ENCODE assay signal across 1 cellular context in the genomic region with DNA sequence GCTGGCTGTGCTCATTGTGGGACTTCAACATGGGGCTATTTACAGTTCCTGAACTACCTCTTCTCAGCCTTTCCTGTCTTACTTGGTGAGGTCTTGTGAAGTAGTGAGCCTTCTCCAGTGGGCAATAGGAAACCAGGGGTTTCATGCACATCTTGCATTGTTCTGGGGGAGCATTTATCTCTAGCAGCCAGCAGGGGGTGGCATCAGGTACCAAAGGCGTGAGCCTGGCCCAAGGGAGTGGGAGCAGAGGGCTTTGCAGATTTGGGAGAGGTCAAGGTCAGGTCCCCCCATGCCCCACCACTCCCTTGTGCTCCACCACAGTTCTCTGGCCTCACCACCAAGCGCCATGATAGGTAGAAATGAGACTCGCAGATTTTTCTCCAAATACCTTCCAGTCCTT.
TF ChIP-seq lines count a peak whose summit lies in the region.

No MANE protein-coding gene starts in this region.

TF ChIP-seq in GM23338, 12 proteins besides CTCF, POLR2A, EP300 and RAD21 (continued from another document):
- TF ChIP-seq, protein P1, sequence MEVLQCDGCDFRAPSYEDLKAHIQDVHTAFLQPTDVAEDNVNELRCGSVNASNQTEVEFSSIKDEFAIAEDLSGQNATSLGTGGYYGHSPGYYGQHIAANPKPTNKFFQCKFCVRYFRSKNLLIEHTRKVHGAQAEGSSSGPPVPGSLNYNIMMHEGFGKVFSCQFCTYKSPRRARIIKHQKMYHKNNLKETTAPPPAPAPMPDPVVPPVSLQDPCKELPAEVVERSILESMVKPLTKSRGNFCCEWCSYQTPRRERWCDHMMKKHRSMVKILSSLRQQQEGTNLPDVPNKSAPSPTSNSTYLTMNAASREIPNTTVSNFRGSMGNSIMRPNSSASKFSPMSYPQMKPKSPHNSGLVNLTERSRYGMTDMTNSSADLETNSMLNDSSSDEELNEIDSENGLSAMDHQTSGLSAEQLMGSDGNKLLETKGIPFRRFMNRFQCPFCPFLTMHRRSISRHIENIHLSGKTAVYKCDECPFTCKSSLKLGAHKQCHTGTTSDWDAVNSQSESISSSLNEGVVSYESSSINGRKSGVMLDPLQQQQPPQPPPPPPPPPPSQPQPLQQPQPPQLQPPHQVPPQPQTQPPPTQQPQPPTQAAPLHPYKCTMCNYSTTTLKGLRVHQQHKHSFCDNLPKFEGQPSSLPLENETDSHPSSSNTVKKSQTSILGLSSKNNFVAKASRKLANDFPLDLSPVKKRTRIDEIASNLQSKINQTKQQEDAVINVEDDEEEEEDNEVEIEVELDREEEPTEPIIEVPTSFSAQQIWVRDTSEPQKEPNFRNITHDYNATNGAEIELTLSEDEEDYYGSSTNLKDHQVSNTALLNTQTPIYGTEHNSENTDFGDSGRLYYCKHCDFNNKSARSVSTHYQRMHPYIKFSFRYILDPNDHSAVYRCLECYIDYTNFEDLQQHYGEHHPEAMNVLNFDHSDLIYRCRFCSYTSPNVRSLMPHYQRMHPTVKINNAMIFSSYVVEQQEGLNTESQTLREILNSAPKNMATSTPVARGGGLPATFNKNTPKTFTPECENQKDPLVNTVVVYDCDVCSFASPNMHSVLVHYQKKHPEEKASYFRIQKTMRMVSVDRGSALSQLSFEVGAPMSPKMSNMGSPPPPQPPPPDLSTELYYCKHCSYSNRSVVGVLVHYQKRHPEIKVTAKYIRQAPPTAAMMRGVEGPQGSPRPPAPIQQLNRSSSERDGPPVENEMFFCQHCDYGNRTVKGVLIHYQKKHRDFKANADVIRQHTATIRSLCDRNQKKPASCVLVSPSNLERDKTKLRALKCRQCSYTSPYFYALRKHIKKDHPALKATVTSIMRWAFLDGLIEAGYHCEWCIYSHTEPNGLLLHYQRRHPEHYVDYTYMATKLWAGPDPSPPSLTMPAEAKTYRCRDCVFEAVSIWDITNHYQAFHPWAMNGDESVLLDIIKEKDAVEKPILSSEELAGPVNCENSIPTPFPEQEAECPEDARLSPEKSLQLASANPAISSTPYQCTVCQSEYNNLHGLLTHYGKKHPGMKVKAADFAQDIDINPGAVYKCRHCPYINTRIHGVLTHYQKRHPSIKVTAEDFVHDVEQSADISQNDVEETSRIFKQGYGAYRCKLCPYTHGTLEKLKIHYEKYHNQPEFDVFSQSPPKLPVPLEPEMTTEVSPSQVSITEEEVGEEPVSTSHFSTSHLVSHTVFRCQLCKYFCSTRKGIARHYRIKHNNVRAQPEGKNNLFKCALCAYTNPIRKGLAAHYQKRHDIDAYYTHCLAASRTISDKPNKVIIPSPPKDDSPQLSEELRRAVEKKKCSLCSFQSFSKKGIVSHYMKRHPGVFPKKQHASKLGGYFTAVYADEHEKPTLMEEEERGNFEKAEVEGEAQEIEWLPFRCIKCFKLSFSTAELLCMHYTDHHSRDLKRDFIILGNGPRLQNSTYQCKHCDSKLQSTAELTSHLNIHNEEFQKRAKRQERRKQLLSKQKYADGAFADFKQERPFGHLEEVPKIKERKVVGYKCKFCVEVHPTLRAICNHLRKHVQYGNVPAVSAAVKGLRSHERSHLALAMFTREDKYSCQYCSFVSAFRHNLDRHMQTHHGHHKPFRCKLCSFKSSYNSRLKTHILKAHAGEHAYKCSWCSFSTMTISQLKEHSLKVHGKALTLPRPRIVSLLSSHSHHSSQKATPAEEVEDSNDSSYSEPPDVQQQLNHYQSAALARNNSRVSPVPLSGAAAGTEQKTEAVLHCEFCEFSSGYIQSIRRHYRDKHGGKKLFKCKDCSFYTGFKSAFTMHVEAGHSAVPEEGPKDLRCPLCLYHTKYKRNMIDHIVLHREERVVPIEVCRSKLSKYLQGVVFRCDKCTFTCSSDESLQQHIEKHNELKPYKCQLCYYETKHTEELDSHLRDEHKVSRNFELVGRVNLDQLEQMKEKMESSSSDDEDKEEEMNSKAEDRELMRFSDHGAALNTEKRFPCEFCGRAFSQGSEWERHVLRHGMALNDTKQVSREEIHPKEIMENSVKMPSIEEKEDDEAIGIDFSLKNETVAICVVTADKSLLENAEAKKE (CRISPR knock-in tag; IDR thresholded peaks at IDR 0.05), result no peak
- TF ChIP-seq, protein P2, sequence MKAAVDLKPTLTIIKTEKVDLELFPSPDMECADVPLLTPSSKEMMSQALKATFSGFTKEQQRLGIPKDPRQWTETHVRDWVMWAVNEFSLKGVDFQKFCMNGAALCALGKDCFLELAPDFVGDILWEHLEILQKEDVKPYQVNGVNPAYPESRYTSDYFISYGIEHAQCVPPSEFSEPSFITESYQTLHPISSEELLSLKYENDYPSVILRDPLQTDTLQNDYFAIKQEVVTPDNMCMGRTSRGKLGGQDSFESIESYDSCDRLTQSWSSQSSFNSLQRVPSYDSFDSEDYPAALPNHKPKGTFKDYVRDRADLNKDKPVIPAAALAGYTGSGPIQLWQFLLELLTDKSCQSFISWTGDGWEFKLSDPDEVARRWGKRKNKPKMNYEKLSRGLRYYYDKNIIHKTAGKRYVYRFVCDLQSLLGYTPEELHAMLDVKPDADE (IDR thresholded peaks at IDR 0.05), result no peak
- TF ChIP-seq, protein P3, sequence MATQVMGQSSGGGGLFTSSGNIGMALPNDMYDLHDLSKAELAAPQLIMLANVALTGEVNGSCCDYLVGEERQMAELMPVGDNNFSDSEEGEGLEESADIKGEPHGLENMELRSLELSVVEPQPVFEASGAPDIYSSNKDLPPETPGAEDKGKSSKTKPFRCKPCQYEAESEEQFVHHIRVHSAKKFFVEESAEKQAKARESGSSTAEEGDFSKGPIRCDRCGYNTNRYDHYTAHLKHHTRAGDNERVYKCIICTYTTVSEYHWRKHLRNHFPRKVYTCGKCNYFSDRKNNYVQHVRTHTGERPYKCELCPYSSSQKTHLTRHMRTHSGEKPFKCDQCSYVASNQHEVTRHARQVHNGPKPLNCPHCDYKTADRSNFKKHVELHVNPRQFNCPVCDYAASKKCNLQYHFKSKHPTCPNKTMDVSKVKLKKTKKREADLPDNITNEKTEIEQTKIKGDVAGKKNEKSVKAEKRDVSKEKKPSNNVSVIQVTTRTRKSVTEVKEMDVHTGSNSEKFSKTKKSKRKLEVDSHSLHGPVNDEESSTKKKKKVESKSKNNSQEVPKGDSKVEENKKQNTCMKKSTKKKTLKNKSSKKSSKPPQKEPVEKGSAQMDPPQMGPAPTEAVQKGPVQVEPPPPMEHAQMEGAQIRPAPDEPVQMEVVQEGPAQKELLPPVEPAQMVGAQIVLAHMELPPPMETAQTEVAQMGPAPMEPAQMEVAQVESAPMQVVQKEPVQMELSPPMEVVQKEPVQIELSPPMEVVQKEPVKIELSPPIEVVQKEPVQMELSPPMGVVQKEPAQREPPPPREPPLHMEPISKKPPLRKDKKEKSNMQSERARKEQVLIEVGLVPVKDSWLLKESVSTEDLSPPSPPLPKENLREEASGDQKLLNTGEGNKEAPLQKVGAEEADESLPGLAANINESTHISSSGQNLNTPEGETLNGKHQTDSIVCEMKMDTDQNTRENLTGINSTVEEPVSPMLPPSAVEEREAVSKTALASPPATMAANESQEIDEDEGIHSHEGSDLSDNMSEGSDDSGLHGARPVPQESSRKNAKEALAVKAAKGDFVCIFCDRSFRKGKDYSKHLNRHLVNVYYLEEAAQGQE (IDR thresholded peaks at IDR 0.05; ENCODE audit: unreplicated experiment), result no peak
- no peak for TF ChIP-seq POLR2AphosphoS5 (IDR thresholded peaks at IDR 0.05; ENCODE audit: low read depth)
- no peak for TF ChIP-seq NANOG (IDR thresholded peaks at IDR 0.05; ENCODE audit: borderline replicate concordance)
- TF ChIP-seq CREB1 (CRISPR knock-in tag; IDR thresholded peaks at IDR 0.05; ENCODE audit: low read depth), result no peak
- no peak for TF ChIP-seq JUNB (IDR thresholded peaks at IDR 0.05; ENCODE audit: unreplicated experiment)
- no peak for TF ChIP-seq ZNF331 (CRISPR knock-in tag; IDR thresholded peaks at IDR 0.05; ENCODE audit: low read depth)
- no peak for TF ChIP-seq EZH2 (IDR thresholded peaks at IDR 0.05; ENCODE audit: low read depth, unreplicated experiment)
